In the genomic region with DNA sequence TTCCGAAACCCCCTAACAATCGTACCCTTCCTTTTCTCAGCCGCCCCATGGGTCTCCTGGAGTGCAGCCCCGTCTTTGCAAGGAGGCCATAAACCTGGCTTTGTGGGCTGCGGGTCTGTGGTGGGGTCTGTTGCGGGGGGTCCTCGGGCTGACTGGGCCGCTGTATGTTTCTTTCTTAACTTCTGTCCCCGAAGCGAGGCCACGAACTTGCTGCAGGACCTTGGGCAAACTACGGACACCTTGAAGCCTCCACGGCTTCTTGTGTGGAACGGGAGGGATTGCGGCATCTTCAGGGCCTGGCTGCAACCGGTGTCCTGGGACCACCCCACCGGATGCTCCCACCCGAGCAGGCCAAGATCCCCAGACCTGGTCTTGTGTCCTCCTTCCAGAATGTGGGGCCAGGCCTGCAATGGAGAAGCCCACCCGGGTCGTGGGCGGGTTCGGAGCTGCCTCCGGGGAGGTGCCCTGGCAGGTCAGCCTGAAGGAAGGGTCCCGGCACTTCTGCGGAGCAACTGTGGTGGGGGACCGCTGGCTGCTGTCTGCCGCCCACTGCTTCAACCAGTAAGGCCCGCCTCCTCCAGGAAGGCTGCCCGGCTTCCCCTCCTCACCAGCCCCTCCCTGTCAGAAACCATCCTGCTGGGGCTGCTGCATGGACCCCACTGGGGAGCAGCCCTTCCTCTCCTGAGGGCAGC, we compare ENCODE assay signal across 19 cellular contexts. TPM values are rescaled to one million over a fixed set of nuclear protein-coding genes. Genes with fewer than 3 reads are reported as not detected.
"Had no signal": no experiment of that assay in that cellular context is flagged by ENCODE, and none has a peak within 500 bp of the region (broad histone marks: within the 10 kb centered on the region; RNA-seq: fewer than 3 reads in every experiment).

No MANE protein-coding gene starts in this region.

- H3K9ac ChIP-seq: parathyroid adenoma had no signal

- FAIRE-seq: keratinocyte had no signal

- DNase-seq: activated CD4-positive, alpha-beta T cell treated with anti-CD3 and anti-CD28 coated beads, Interleukin-2, amount 50 U/mL, for 1 hour; amniotic stem cell; brain microvascular endothelial cell; cerebellar nuclear complex; effector memory CD8-positive, alpha-beta T cell; stimulated activated CD4-positive, alpha-beta T cell treated with anti-CD3 and anti-CD28 coated beads, Interleukin-4, amount 100 ng/mL, for 4 hours; stimulated activated naive CD8-positive, alpha-beta T cell treated with anti-CD3 and anti-CD28 coated beads, Interleukin-15, amount 100 ng/mL, for 72 hours; T-helper 17 cell; testis had no signal

- H3K27ac Mint-ChIP-seq: activated naive CD4-positive, alpha-beta T cell treated with anti-CD3 and anti-CD28 coated beads, Interleukin-2, amount 50 U/mL, for 72 hours; effector memory CD8-positive, alpha-beta T cell; mesothelial cell of epicardium; stimulated activated naive CD8-positive, alpha-beta T cell treated with anti-CD3 and anti-CD28 coated beads, Interleukin-15, amount 100 ng/mL, for 72 hours; T-helper 17 cell had no signal

- H3K4me3 Mint-ChIP-seq: dendritic cell treated with granulocyte-macrophage colony-stimulating factor and Interleukin-4, amounts not matched to agents 40 ng/mL and 50 ng/mL, for 4 days; effector memory CD8-positive, alpha-beta T cell; mesothelial cell of epicardium; stimulated activated naive CD8-positive, alpha-beta T cell treated with anti-CD3 and anti-CD28 coated beads, Interleukin-15, amount 100 ng/mL, for 72 hours; T-helper 17 cell had no signal

- H3K9me3 ChIP-seq: esophagus muscularis mucosa, testis had no signal

- H3K79me2 ChIP-seq: parathyroid adenoma had no signal

- H3K9me3 Mint-ChIP-seq: activated naive CD4-positive, alpha-beta T cell treated with anti-CD3 and anti-CD28 coated beads, Interleukin-2, amount 50 U/mL, for 72 hours; effector memory CD8-positive, alpha-beta T cell; stimulated activated naive CD8-positive, alpha-beta T cell treated with anti-CD3 and anti-CD28 coated beads, Interleukin-15, amount 100 ng/mL, for 72 hours had no signal

- H3K4me3 ChIP-seq: esophagus muscularis mucosa, skin epidermis, testis had no signal

- ATAC-seq: effector memory CD8-positive, alpha-beta T cell; T-helper 17 cell had no signal

- H3K27ac ChIP-seq: brain microvascular endothelial cell, esophagus muscularis mucosa, parathyroid adenoma, skin epidermis, testis had no signal

- H3K36me3 Mint-ChIP-seq: activated naive CD4-positive, alpha-beta T cell treated with anti-CD3 and anti-CD28 coated beads, Interleukin-2, amount 50 U/mL, for 72 hours had no signal

- H3K4me1 ChIP-seq: esophagus muscularis mucosa, parathyroid adenoma, testis had no signal

- H3K27me3 ChIP-seq: brain microvascular endothelial cell, esophagus muscularis mucosa, testis had no signal

- H3K4me1 Mint-ChIP-seq: mesothelial cell of epicardium; stimulated activated naive CD8-positive, alpha-beta T cell treated with anti-CD3 and anti-CD28 coated beads, Interleukin-15, amount 100 ng/mL, for 72 hours had no signal

- H2AFZ ChIP-seq: parathyroid adenoma had no signal

RNA-seq across cellular contexts. Expression of a gene that starts 55.4 kb away (rescaled TPM):
- total RNA-seq: activated naive CD4-positive, alpha-beta T cell treated with anti-CD3 and anti-CD28 coated beads, Interleukin-2, amount 50 U/mL, for 72 hours; fibroblast of villous mesenchyme; lower leg skin; T-helper 17 cell; ureter had no signal
- polyA plus RNA-seq: keratinocyte had no signal
